In the genomic region with DNA sequence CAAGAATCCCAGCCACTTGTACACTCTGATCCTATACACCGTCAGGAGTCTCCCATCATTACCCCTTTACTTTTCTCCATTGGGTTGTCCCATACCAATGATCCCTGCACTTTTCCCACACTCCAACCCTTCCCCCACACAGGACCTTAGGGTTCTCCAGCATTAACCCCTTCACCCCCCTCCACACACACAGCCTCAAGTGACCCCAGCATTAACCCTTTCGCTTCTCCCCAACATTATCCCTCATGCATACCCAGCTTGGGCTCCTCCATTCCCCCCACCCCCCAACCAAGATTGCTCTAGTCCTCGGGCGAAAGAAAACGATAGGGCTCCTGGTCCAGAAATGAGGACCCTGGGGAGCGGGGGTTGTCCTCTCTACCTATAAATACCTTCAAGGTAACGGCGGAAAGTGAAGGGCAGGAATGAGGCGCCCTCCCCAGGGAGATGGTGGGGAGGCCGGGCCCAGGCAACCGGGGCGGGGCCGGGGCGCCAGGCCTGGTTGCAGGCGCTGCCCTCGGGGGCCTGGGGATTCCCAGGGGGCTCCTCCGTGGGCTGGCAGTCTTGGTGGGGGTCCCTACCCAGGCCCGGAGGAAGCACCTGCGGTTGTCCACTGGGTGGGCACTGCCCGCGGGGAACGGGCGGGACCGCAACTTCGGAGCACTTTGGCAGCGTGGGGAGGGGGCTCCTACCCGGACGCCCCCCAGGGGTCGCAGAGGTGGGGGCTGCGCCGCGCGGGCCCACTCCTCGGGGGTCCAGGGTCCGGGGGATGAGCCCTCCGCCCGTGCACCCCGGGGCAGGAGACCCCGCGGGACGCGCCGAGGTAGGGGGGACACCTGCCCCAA, we compare ENCODE assay signal across 8 cellular contexts. TPM values are rescaled to one million over a fixed set of nuclear protein-coding genes. Genes with fewer than 3 reads are reported as not detected.
DNase-seq lines count a peak whose midpoint lies in the region; ATAC-seq and TF ChIP-seq lines count a peak whose summit lies in the region.

No MANE protein-coding gene starts in this region.

- H2AFZ ChIP-seq in OCI-LY1 (ENCODE audit: low read length): no peak overlapping the region

- H3K9me3 ChIP-seq in OCI-LY1 (ENCODE audit: low read length): no peaks in the 10 kb centered on the region
- H3K9me3 ChIP-seq in endocrine pancreas (ENCODE audit: control insufficient read depth, low read length): no peaks in the 10 kb centered on the region
- H3K9me3 ChIP-seq in ovary: no peaks in the 10 kb centered on the region

- TF ChIP-seq CTCF in OCI-LY1 (IDR thresholded peaks at IDR 0.05; ENCODE audit: low read length): no peak
- TF ChIP-seq CTCF in ovary (IDR thresholded peaks at IDR 0.05): no peak

- H3K9ac ChIP-seq in OCI-LY1 (ENCODE audit: low read length) (no peak overlapping the region), endocrine pancreas (ENCODE audit: control insufficient read depth, insufficient read depth, low read length) (peak overlapping the region; percentile 2)

- H3F3A ChIP-seq in OCI-LY1 (ENCODE audit: insufficient read depth, low read length): peaks cover 7% of the 10 kb centered on the region

- H3K36me3 ChIP-seq in OCI-LY1 (ENCODE audit: insufficient read depth, low read length) (peaks cover 4% of the 10 kb centered on the region; the same call in 1 of the 2 replicates), endocrine pancreas (ENCODE audit: control insufficient read depth, insufficient read depth, low read length) (no peaks in the 10 kb centered on the region), ovary (no peaks in the 10 kb centered on the region)

- no peaks in the 10 kb centered on the region for H3K9me3 Mint-ChIP-seq in activated CD4-positive, alpha-beta T cell treated with anti-CD3 and anti-CD28 coated beads, Interleukin-2, amount 10 ng/mL, durations not matched to agents 7 days and 5 days

- CTCF ChIA-PET in activated CD4-positive, alpha-beta T cell treated with anti-CD3 and anti-CD28 coated beads, Interleukin-2, amount 10 ng/mL, durations not matched to agents 7 days and 5 days (lab: Charles Lee): interaction anchor here (1.8 kb wide), 1 partner anchor 30 kb away, joined by 7 read pairs; the partner anchor contains the start of gene AKAP8L

- H3K27me3 ChIP-seq in OCI-LY1 (ENCODE audit: insufficient read depth, low read length): peaks cover 3% of the 10 kb centered on the region; the same call in 1 of the 2 replicates
- no peaks in the 10 kb centered on the region for H3K27me3 ChIP-seq in endocrine pancreas (ENCODE audit: control insufficient read depth, insufficient read depth, low read length)
- no peaks in the 10 kb centered on the region for H3K27me3 ChIP-seq in ovary

- no peak for DNase-seq in activated CD4-positive, alpha-beta T cell treated with anti-CD3 and anti-CD28 coated beads, Interleukin-2, amount 10 ng/mL, durations not matched to agents 7 days and 5 days
- no peak for DNase-seq in activated CD4-positive, alpha-beta T cell treated with anti-CD3 and anti-CD28 coated beads, Interleukin-2, amount 50 U/mL, for 4 hours
- peak in 4 of 5 donors; percentile 42 to 72 (median 68) for DNase-seq in ovary
- DNase-seq in NCI-H2107 treated with DMSO at 0.1 percent for 48 hours (lab: John Stamatoyannopoulos, UW; ENCODE audit: unreplicated experiment): no peak
- no peak for DNase-seq in middle frontal gyrus (ENCODE audit: extremely low spot score, low spot score)

- TF ChIP-seq POLR2A in ovary (IDR thresholded peaks at IDR 0.05): no peak

- no peak overlapping the region for H3K27ac ChIP-seq in OCI-LY1 (ENCODE audit: low read depth, low read length, poor library complexity, severe bottlenecking)
- H3K27ac ChIP-seq in ovary: peak overlapping the region; percentile 33 to 93

- H3K4me3 ChIP-seq in OCI-LY1 (ENCODE audit: low read depth, low read length, poor library complexity, severe bottlenecking) (peak overlapping the region; percentile 52), endocrine pancreas (ENCODE audit: control insufficient read depth, insufficient read depth, low read length) (no peak overlapping the region), ovary (peak overlapping the region; percentile 90)

- 3 to 5% (median 3%) methylated on average over 17 to 43 of the region's 43 CpGs for WGBS in ovary, 3 donors

- TF ChIP-seq EP300 in ovary (IDR thresholded peaks at IDR 0.05): no peak

- H3K4me1 Mint-ChIP-seq in activated CD4-positive, alpha-beta T cell treated with anti-CD3 and anti-CD28 coated beads, Interleukin-2, amount 10 ng/mL, durations not matched to agents 7 days and 5 days: peaks cover 29% of the 10 kb centered on the region

- intact Hi-C loops in ovary (cut with DNase I): no loop called here

- no peaks in the 10 kb centered on the region for H3K79me2 ChIP-seq in OCI-LY1 (ENCODE audit: insufficient read depth, low read length)

- POLR2A ChIA-PET in activated CD4-positive, alpha-beta T cell treated with anti-CD3 and anti-CD28 coated beads, Interleukin-2, amount 10 ng/mL, durations not matched to agents 7 days and 5 days (lab: Charles Lee): no interaction called here

- H3K9me2 ChIP-seq in OCI-LY1 (ENCODE audit: low read depth, low read length): no peaks in the 10 kb centered on the region

- H4K20me1 ChIP-seq in OCI-LY1 (ENCODE audit: insufficient read depth, low read length): no peaks in the 10 kb centered on the region

- peaks cover 13% of the 10 kb centered on the region for H3K4me1 ChIP-seq in OCI-LY1 (ENCODE audit: insufficient read depth, low read length, severe bottlenecking)
- H3K4me1 ChIP-seq in endocrine pancreas (ENCODE audit: control insufficient read depth, insufficient read depth, low read length): no peaks in the 10 kb centered on the region
- H3K4me1 ChIP-seq in ovary (ENCODE audit: insufficient read depth): peaks cover 16% of the 10 kb centered on the region

- peak overlapping the region; percentile 78 for H3K27ac Mint-ChIP-seq in activated CD4-positive, alpha-beta T cell treated with anti-CD3 and anti-CD28 coated beads, Interleukin-2, amount 10 ng/mL, durations not matched to agents 7 days and 5 days

- no peaks in the 10 kb centered on the region for H3K27me3 Mint-ChIP-seq in activated CD4-positive, alpha-beta T cell treated with anti-CD3 and anti-CD28 coated beads, Interleukin-2, amount 10 ng/mL, durations not matched to agents 7 days and 5 days

- peak overlapping the region; percentile 60 for H3K4me3 Mint-ChIP-seq in activated CD4-positive, alpha-beta T cell treated with anti-CD3 and anti-CD28 coated beads, Interleukin-2, amount 10 ng/mL, durations not matched to agents 7 days and 5 days

- H3K4me2 ChIP-seq in OCI-LY1 (ENCODE audit: low read length): peak overlapping the region; percentile 58; the same call in 1 of the 2 replicates

- ATAC-seq in GM19035 (IDR thresholded peaks at IDR 0.05; ENCODE audit: unreplicated experiment): no peak

- peaks cover 30% of the 10 kb centered on the region for H3K36me3 Mint-ChIP-seq in activated CD4-positive, alpha-beta T cell treated with anti-CD3 and anti-CD28 coated beads, Interleukin-2, amount 10 ng/mL, durations not matched to agents 7 days and 5 days (ENCODE audit: low read depth)

RNA-seq across cellular contexts. Expression of gene WIZ, which starts 0.8 kb away (rescaled TPM):
- total RNA-seq in activated CD4-positive, alpha-beta T cell treated with anti-CD3 and anti-CD28 coated beads, Interleukin-2, amount 10 ng/mL, durations not matched to agents 7 days and 5 days: 10 to 100 TPM; 28.7 to 31.6 TPM
- 10 to 100 TPM; 21.0 to 46.5 (median 41.7) TPM for total RNA-seq in ovary
- 10 to 100 TPM in 1 of 2 donors, 1 to 10 TPM in 1; 4.8 to 24.7 TPM for polyA plus RNA-seq in ovary

RNA-seq across cellular contexts. Expression of gene RASAL3, which starts 15.3 kb away (rescaled TPM):
- 100 to 1,000 TPM; 120 to 123 TPM for total RNA-seq in activated CD4-positive, alpha-beta T cell treated with anti-CD3 and anti-CD28 coated beads, Interleukin-2, amount 10 ng/mL, durations not matched to agents 7 days and 5 days
- 1 to 10 TPM in 5 of 7 donors, under 1 TPM in 2; 0.61 to 2.6 (median 1.4) TPM for total RNA-seq in ovary
- polyA plus RNA-seq in ovary: 1 to 10 TPM in 1 of 2 donors, under 1 TPM in 1; 0.63 to 1.5 TPM

RNA-seq across cellular contexts. Expression of gene AKAP8L, which starts 30.2 kb away (rescaled TPM):
- 10 to 100 TPM; 84.3 to 96.7 TPM for total RNA-seq in activated CD4-positive, alpha-beta T cell treated with anti-CD3 and anti-CD28 coated beads, Interleukin-2, amount 10 ng/mL, durations not matched to agents 7 days and 5 days
- total RNA-seq in ovary: 100 to 1,000 TPM in 3 of 7 donors, 10 to 100 TPM in 4; 85.9 to 121 (median 93.2) TPM
- polyA plus RNA-seq in ovary: 10 to 100 TPM; 70.3 to 78.5 TPM

RNA-seq across cellular contexts. Expression of gene PGLYRP2, which starts 30.3 kb away (rescaled TPM):
- under 1 TPM in 1 of 2 experiments, not detected in 1; 0.08 TPM for total RNA-seq in activated CD4-positive, alpha-beta T cell treated with anti-CD3 and anti-CD28 coated beads, Interleukin-2, amount 10 ng/mL, durations not matched to agents 7 days and 5 days
- total RNA-seq in ovary: under 1 TPM in 1 of 7 donors, not detected in 6; 0.28 TPM
- polyA plus RNA-seq in ovary: not detected

RNA-seq across cellular contexts. Expression of gene CYP4F22, which starts 59.3 kb away (rescaled TPM):
- under 1 TPM; 0.67 to 0.87 TPM for total RNA-seq in activated CD4-positive, alpha-beta T cell treated with anti-CD3 and anti-CD28 coated beads, Interleukin-2, amount 10 ng/mL, durations not matched to agents 7 days and 5 days
- total RNA-seq in ovary: under 1 TPM in 2 of 7 donors, not detected in 5; 0.08 to 0.13 TPM
- under 1 TPM in 1 of 2 donors, not detected in 1; 0.13 TPM for polyA plus RNA-seq in ovary

Comparison
In these comparisons a context has a peak if more than half of its experiments do, and no peak if none do; other contexts are left out.
1. DNase-seq: peak in ovary (4 of 5); none in activated CD4-positive, alpha-beta T cell treated with anti-CD3 and anti-CD28 coated beads, Interleukin-2, amount 10 ng/mL, durations not matched to agents 7 days and 5 days (single experiment), activated CD4-positive, alpha-beta T cell treated with anti-CD3 and anti-CD28 coated beads, Interleukin-2, amount 50 U/mL, for 4 hours (0 of 2), NCI-H2107 treated with DMSO at 0.1 percent for 48 hours (single experiment) and middle frontal gyrus (single experiment).
2. RNA of gene RASAL3, which starts 15.3 kb away (total RNA-seq): 120 to 123 TPM in activated CD4-positive, alpha-beta T cell treated with anti-CD3 and anti-CD28 coated beads, Interleukin-2, amount 10 ng/mL, durations not matched to agents 7 days and 5 days; 0.61 to 2.6 TPM in ovary; every median in the first group is over 10 times any median in the second.